In the genomic region with DNA sequence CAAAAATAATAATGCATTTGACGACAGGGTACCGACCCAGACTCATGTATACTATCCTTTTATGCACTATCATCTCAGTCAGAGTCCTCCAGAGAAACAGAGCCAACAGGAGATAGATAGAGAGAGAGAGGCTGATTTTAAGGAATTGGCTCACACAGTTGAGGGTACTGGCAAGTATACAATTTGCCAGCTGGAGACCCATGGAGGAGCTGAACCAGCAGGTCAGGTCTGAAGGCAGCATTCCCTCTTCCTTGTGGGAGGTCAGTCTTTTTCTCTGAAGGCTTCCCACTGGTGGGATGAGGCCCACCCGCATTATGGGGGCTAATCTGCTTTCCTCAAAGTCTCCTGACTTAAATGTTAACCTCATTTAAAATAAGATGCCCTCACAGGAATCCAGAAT, we compare ENCODE assay signal across 34 cellular contexts. TPM values are rescaled to one million over a fixed set of nuclear protein-coding genes. Genes with fewer than 3 reads are reported as not detected.
"Had no signal": no experiment of that assay in that cellular context is flagged by ENCODE, and none has a peak within 500 bp of the region (broad histone marks: within the 10 kb centered on the region; RNA-seq: fewer than 3 reads in every experiment).

No MANE protein-coding gene starts in this region.

- H3K27me3 ChIP-seq: adrenal gland, body of pancreas, gastrocnemius medialis had no signal

- H3K9me3 ChIP-seq: adrenal gland, body of pancreas, esophagus muscularis mucosa, gastrocnemius medialis had no signal

- H3K27ac ChIP-seq: adrenal gland, body of pancreas, coronary artery, dorsolateral prefrontal cortex, esophagus muscularis mucosa, foreskin keratinocyte, gastrocnemius medialis, WERI-Rb-1 had no signal

- H3K9me3 Mint-ChIP-seq: activated CD4-positive, alpha-beta memory T cell treated with anti-CD3 and anti-CD28 coated beads for 36 hours; activated naive CD4-positive, alpha-beta T cell treated with anti-CD3 and anti-CD28 coated beads for 36 hours; activated naive CD4-positive, alpha-beta T cell treated with anti-CD3 and anti-CD28 coated beads, Interleukin-2, amount 50 U/mL, for 24 hours; activated naive CD8-positive, alpha-beta T cell treated with anti-CD3 and anti-CD28 coated beads for 36 hours; activated naive CD8-positive, alpha-beta T cell treated with anti-CD3 and anti-CD28 coated beads, Interleukin-2, amount 50 U/mL, for 24 hours; dendritic cell treated with granulocyte-macrophage colony-stimulating factor and Interleukin-4, amounts not matched to agents 40 ng/mL and 50 ng/mL, for 4 days; T-helper 2 cell treated with Interferon-gamma antibody and Interleukin-4, amounts not matched to agents 5 μg/mL and 100 μg/mL, for 36 hours had no signal

- H3K4me3 Mint-ChIP-seq: activated B cell treated with CpG ODN at 0.5 μM for 24 hours; activated CD4-positive, alpha-beta memory T cell treated with anti-CD3 and anti-CD28 coated beads for 36 hours; activated CD8-positive, alpha-beta memory T cell treated with anti-CD3 and anti-CD28 coated beads, Interleukin-2, amount 10 ng/mL, durations not matched to agents 7 days and 5 days; activated CD8-positive, alpha-beta T cell treated with anti-CD3 and anti-CD28 coated beads, Interleukin-2, amount 10 ng/mL, durations not matched to agents 7 days and 5 days; activated naive CD4-positive, alpha-beta T cell treated with anti-CD3 and anti-CD28 coated beads for 36 hours; activated naive CD4-positive, alpha-beta T cell treated with anti-CD3 and anti-CD28 coated beads, Interleukin-2, amount 50 U/mL, for 24 hours; activated naive CD8-positive, alpha-beta T cell treated with anti-CD3 and anti-CD28 coated beads for 36 hours; activated naive CD8-positive, alpha-beta T cell treated with anti-CD3 and anti-CD28 coated beads, Interleukin-2, amount 50 U/mL, for 24 hours; activated T-helper 1 cell treated with anti-CD3 and anti-CD28 coated beads, Interleukin-12 subunit alpha, Interleukin-12 subunit beta, Interleukin-2, Interleukin-4 antibody, amounts not matched to agents 30 ng/mL and 10 ng/mL and 1 ng/mL, durations not matched to agents 14 hours and 24 hours and 36 hours; dendritic cell treated with granulocyte-macrophage colony-stimulating factor and Interleukin-4, amounts not matched to agents 40 ng/mL and 50 ng/mL, for 4 days; T-helper 17 cell; T-helper 2 cell treated with Interferon-gamma antibody and Interleukin-4, amounts not matched to agents 5 μg/mL and 100 μg/mL, for 36 hours had no signal

- H3K36me3 Mint-ChIP-seq: activated CD4-positive, alpha-beta memory T cell treated with anti-CD3 and anti-CD28 coated beads for 36 hours; activated CD8-positive, alpha-beta memory T cell treated with anti-CD3 and anti-CD28 coated beads, Interleukin-2, amount 10 ng/mL, durations not matched to agents 7 days and 5 days; activated naive CD8-positive, alpha-beta T cell treated with anti-CD3 and anti-CD28 coated beads for 36 hours had no signal

- ATAC-seq: activated CD4-positive, CD25-positive, alpha-beta regulatory T cell treated with anti-CD3 and anti-CD28 coated beads, Interleukin-2, amount 50 U/mL, for 24 hours; activated CD8-positive, alpha-beta memory T cell treated with anti-CD3 and anti-CD28 coated beads, Interleukin-2, amount 10 ng/mL, durations not matched to agents 7 days and 5 days; activated CD8-positive, alpha-beta T cell treated with anti-CD3 and anti-CD28 coated beads, Interleukin-2, amount 10 ng/mL, durations not matched to agents 7 days and 5 days; activated naive CD8-positive, alpha-beta T cell treated with anti-CD3 and anti-CD28 coated beads, Interleukin-2, amount 50 U/mL, for 24 hours; body of pancreas; foreskin keratinocyte; gastrocnemius medialis; T-helper 17 cell had no signal

- DNase-seq: activated B cell treated with CpG ODN at 0.5 μM for 24 hours; activated CD4-positive, alpha-beta memory T cell treated with anti-CD3 and anti-CD28 coated beads for 36 hours; activated CD4-positive, alpha-beta T cell treated with anti-CD3 and anti-CD28 coated beads for 48 hours; activated CD8-positive, alpha-beta memory T cell treated with anti-CD3 and anti-CD28 coated beads, Interleukin-2, amount 10 ng/mL, durations not matched to agents 7 days and 5 days; activated CD8-positive, alpha-beta memory T cell treated with anti-CD3 and anti-CD28 coated beads, Interleukin-2, amount 50 U/mL, for 4 hours; activated CD8-positive, alpha-beta T cell treated with anti-CD3 and anti-CD28 coated beads, Interleukin-2, amount 10 ng/mL, durations not matched to agents 7 days and 5 days; activated naive CD4-positive, alpha-beta T cell treated with anti-CD3 and anti-CD28 coated beads for 36 hours; activated naive CD8-positive, alpha-beta T cell treated with anti-CD3 and anti-CD28 coated beads for 36 hours; activated naive CD8-positive, alpha-beta T cell treated with anti-CD3 and anti-CD28 coated beads, Interleukin-2, amount 50 U/mL, for 24 hours; activated T-cell treated with anti-CD3 and anti-CD28 coated beads, Interleukin-2, amount 50 U/mL, for 1 hour; activated T-cell treated with anti-CD3 and anti-CD28 coated beads, Interleukin-2, amount 50 U/mL, for 48 hours; amygdala; aorta; body of pancreas; effector memory CD4-positive, alpha-beta T cell; erythroblast; foreskin keratinocyte; gastrocnemius medialis; glutamatergic neuron; T-helper 1 cell; T-helper 17 cell; T1000; WERI-Rb-1 had no signal

- H3K4me1 ChIP-seq: adrenal gland, body of pancreas, esophagus muscularis mucosa, gastrocnemius medialis had no signal

- H3K36me3 ChIP-seq: adrenal gland, esophagus muscularis mucosa, gastrocnemius medialis, WERI-Rb-1 had no signal

- H3K4me1 Mint-ChIP-seq: activated CD8-positive, alpha-beta memory T cell treated with anti-CD3 and anti-CD28 coated beads, Interleukin-2, amount 10 ng/mL, durations not matched to agents 7 days and 5 days; activated naive CD8-positive, alpha-beta T cell treated with anti-CD3 and anti-CD28 coated beads, Interleukin-2, amount 50 U/mL, for 24 hours had no signal

- H3K4me3 ChIP-seq: adrenal gland, body of pancreas, coronary artery, dorsolateral prefrontal cortex, esophagus muscularis mucosa, gastrocnemius medialis had no signal

- H3K27ac Mint-ChIP-seq: activated B cell treated with CpG ODN at 0.5 μM for 24 hours; activated CD4-positive, alpha-beta memory T cell treated with anti-CD3 and anti-CD28 coated beads for 36 hours; activated CD8-positive, alpha-beta memory T cell treated with anti-CD3 and anti-CD28 coated beads, Interleukin-2, amount 10 ng/mL, durations not matched to agents 7 days and 5 days; activated CD8-positive, alpha-beta T cell treated with anti-CD3 and anti-CD28 coated beads, Interleukin-2, amount 10 ng/mL, durations not matched to agents 7 days and 5 days; activated naive CD4-positive, alpha-beta T cell treated with anti-CD3 and anti-CD28 coated beads for 36 hours; activated naive CD4-positive, alpha-beta T cell treated with anti-CD3 and anti-CD28 coated beads, Interleukin-2, amount 50 U/mL, for 24 hours; activated naive CD8-positive, alpha-beta T cell treated with anti-CD3 and anti-CD28 coated beads for 36 hours; activated naive CD8-positive, alpha-beta T cell treated with anti-CD3 and anti-CD28 coated beads, Interleukin-2, amount 50 U/mL, for 24 hours; activated T-helper 1 cell treated with anti-CD3 and anti-CD28 coated beads, Interleukin-12 subunit alpha, Interleukin-12 subunit beta, Interleukin-2, Interleukin-4 antibody, amounts not matched to agents 30 ng/mL and 10 ng/mL and 1 ng/mL, durations not matched to agents 14 hours and 24 hours and 36 hours; activated T-helper 2 cell treated with anti-CD3 and anti-CD28 coated beads, Interferon-gamma antibody, Interleukin-2, Interleukin-4, amounts not matched to agents 10 μg/mL and 5 μg/mL and 100 μg/mL, durations not matched to agents 14 hours and 24 hours and 36 hours; dendritic cell treated with granulocyte-macrophage colony-stimulating factor and Interleukin-4, amounts not matched to agents 40 ng/mL and 50 ng/mL, for 4 days; T-helper 17 cell; T-helper 2 cell treated with Interferon-gamma antibody and Interleukin-4, amounts not matched to agents 5 μg/mL and 100 μg/mL, for 36 hours had no signal

RNA-seq across cellular contexts. Expression of a gene that starts 53.0 kb away (rescaled TPM):
- total RNA-seq: activated CD4-positive, alpha-beta memory T cell treated with anti-CD3 and anti-CD28 coated beads for 36 hours; activated CD8-positive, alpha-beta memory T cell treated with anti-CD3 and anti-CD28 coated beads for 36 hours; activated CD8-positive, alpha-beta T cell treated with anti-CD3 and anti-CD28 coated beads, Interleukin-2, amount 10 ng/mL, durations not matched to agents 7 days and 5 days; activated naive CD4-positive, alpha-beta T cell treated with anti-CD3 and anti-CD28 coated beads for 36 hours; activated naive CD8-positive, alpha-beta T cell treated with anti-CD3 and anti-CD28 coated beads for 36 hours; foreskin keratinocyte had no signal
- polyA plus RNA-seq: foreskin keratinocyte had no signal
